In the genomic region with DNA sequence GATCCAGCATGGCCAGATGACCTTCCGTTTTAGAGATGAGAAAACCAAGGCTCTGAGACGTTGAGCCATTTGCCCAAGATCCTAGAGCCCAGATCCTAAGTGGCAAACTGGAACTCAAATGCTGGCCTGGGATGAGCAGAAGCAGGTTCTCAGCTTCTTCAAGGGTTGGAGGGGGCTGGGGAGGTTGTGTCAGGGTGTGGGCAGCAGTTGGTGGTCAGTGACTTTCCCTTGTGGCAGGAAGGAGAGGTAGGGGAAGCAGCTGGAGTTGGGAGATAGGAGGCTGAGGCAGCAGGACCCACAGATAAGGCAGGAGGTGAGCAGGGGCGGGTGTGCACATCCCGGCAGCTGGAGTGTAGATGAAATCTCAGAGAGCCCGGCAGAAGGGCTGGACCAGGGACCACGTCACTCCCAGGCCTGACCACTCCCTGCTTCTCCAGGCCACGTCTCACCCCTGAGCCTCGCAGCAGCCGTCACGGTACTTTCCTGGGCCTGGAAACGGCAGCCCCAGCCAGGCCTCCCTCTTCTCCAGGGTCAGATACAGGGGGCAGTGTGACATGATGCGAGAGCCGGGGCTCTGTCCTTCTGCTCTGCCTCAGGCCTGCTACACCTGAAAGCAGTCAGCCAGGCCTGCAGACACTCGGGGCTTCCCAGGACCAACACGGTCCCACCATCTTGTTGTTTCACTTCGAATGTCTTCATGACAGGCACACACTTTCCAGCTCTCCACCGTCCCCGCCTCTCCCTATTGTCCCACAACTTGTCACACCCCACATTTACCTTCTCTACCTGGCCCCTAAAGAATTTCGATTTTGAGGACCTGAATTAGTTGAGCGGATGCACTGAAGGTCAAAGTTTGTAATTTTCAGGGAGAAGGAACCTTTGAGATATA, we compare ENCODE assay signal across 1 cellular context.
A peak's percentile ranks its signal among the peaks of the same experiment; 100 is the strongest.
TF ChIP-seq lines count a peak whose summit lies in the region.

No MANE protein-coding gene starts in this region.

TF ChIP-seq in endothelial cell of umbilical vein, 7 proteins besides CTCF, POLR2A, EP300 and RAD21:
- TF ChIP-seq, protein P1, sequence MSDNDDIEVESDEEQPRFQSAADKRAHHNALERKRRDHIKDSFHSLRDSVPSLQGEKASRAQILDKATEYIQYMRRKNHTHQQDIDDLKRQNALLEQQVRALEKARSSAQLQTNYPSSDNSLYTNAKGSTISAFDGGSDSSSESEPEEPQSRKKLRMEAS (IDR thresholded peaks at IDR 0.05; ENCODE audit: insufficient read depth, insufficient read length), result no peak
- TF ChIP-seq MYC (IDR thresholded peaks at IDR 0.05; ENCODE audit: low read depth, low read length) (no peak), EZH2 (IDR thresholded peaks at IDR 0.05; ENCODE audit: borderline replicate concordance, low read depth, low read length, severe bottlenecking) (no peak), GATA2 (IDR thresholded peaks at IDR 0.05; ENCODE audit: insufficient read depth, insufficient read length, low read depth, low read length) (peak; percentile 56)
